ENCODE assay signal across 29 cellular contexts in genomic region chr13:51234676-51235075, GRCh38.
"Had no signal": no experiment of that assay in that cellular context is flagged by ENCODE, and none has a peak within 500 bp of the region (broad histone marks: within the 10 kb centered on the region; RNA-seq: fewer than 3 reads in every experiment).

No MANE protein-coding gene starts in this region.

- H3K4me1 Mint-ChIP-seq: activated naive CD4-positive, alpha-beta T cell treated with anti-CD3 and anti-CD28 coated beads, Interleukin-2, amount 10 ng/mL, durations not matched to agents 7 days and 5 days; stimulated activated effector memory CD8-positive, alpha-beta T cell treated with anti-CD3 and anti-CD28 coated beads, Interleukin-12 subunit alpha, Interleukin-12 subunit beta, amount 100 ng/mL, for 72 hours had no signal

- H3K27me3 ChIP-seq: ascending aorta, cardiac muscle cell, pancreas, sigmoid colon had no signal

- H3K27ac ChIP-seq: cardiac muscle cell, pancreas, prostate gland, WERI-Rb-1 had no signal

- H3K4me1 ChIP-seq: ascending aorta, prostate gland had no signal

- H3K36me3 Mint-ChIP-seq: activated CD4-positive, alpha-beta memory T cell treated with anti-CD3 and anti-CD28 coated beads for 36 hours; activated naive CD4-positive, alpha-beta T cell treated with anti-CD3 and anti-CD28 coated beads, Interleukin-2, amount 10 ng/mL, durations not matched to agents 7 days and 5 days; activated naive CD8-positive, alpha-beta T cell treated with anti-CD3 and anti-CD28 coated beads, Interleukin-2, amount 10 ng/mL, durations not matched to agents 7 days and 5 days; stimulated activated effector memory CD8-positive, alpha-beta T cell treated with anti-CD3 and anti-CD28 coated beads, Interleukin-12 subunit alpha, Interleukin-12 subunit beta, amount 100 ng/mL, for 72 hours had no signal

- H3K27ac Mint-ChIP-seq: activated CD4-positive, alpha-beta memory T cell treated with anti-CD3 and anti-CD28 coated beads for 36 hours; activated CD4-positive, alpha-beta T cell treated with anti-CD3 and anti-CD28 coated beads, Interleukin-2, amount 10 ng/mL, durations not matched to agents 24 days and 14 days; activated naive CD4-positive, alpha-beta T cell treated with anti-CD3 and anti-CD28 coated beads, Interleukin-2, amount 10 ng/mL, durations not matched to agents 7 days and 5 days; activated naive CD8-positive, alpha-beta T cell treated with anti-CD3 and anti-CD28 coated beads, Interleukin-2, amount 10 ng/mL, durations not matched to agents 7 days and 5 days; activated T-cell treated with anti-CD3 and anti-CD28 coated beads, Interleukin-2, amount 50 U/mL, for 24 hours; stimulated activated effector memory CD8-positive, alpha-beta T cell treated with anti-CD3 and anti-CD28 coated beads, Interleukin-12 subunit alpha, Interleukin-12 subunit beta, amount 100 ng/mL, for 72 hours; stimulated activated naive CD8-positive, alpha-beta T cell treated with anti-CD3 and anti-CD28 coated beads, Interleukin-15, Interleukin-2, amounts not matched to agents 100 ng/mL and 50 ng/mL, for 24 hours; T-helper 1 cell treated with Interleukin-12 subunit alpha and Interleukin-12 subunit beta and Interleukin-4 antibody, amounts not matched to agents 30 μg/mL and 1 μg/mL, for 36 hours had no signal

- DNase-seq: activated CD4-positive, alpha-beta memory T cell treated with anti-CD3 and anti-CD28 coated beads for 36 hours; activated CD4-positive, alpha-beta T cell treated with anti-CD3 and anti-CD28 coated beads, Interleukin-2, amount 10 ng/mL, durations not matched to agents 24 days and 14 days; activated CD4-positive, CD25-positive, alpha-beta regulatory T cell treated with anti-CD3 and anti-CD28 coated beads, Interleukin-2, amount 50 U/mL, for 72 hours; activated CD8-positive, alpha-beta memory T cell treated with anti-CD3 and anti-CD28 coated beads, Interleukin-2, amount 50 U/mL, for 4 hours; activated gamma-delta T cell; activated naive CD4-positive, alpha-beta T cell treated with anti-CD3 and anti-CD28 coated beads, Interleukin-2, amount 10 ng/mL, durations not matched to agents 7 days and 5 days; activated naive CD8-positive, alpha-beta T cell treated with anti-CD3 and anti-CD28 coated beads, Interleukin-2, amount 10 ng/mL, durations not matched to agents 7 days and 5 days; activated T-cell treated with anti-CD3 and anti-CD28 coated beads, Interleukin-2, amount 50 U/mL, for 24 hours; cortex of kidney; foreskin melanocyte; kidney glomerular epithelial cell; left ventricle myocardium inferior; nucleus accumbens; pancreas; retina; sigmoid colon; small intestine; stimulated activated CD4-positive, alpha-beta T cell treated with anti-CD3 and anti-CD28 coated beads, Interleukin-4, amount 100 ng/mL, for 24 hours; T-helper 9 cell; WERI-Rb-1 had no signal

- ATAC-seq: esophagus mucosa; pancreas; stimulated activated effector memory CD8-positive, alpha-beta T cell treated with anti-CD3 and anti-CD28 coated beads, Interleukin-12 subunit alpha, Interleukin-12 subunit beta, amount 100 ng/mL, for 72 hours had no signal

- H3K4me3 ChIP-seq: ascending aorta, cardiac muscle cell, left ventricle myocardium inferior, lung, pancreas, prostate gland, sigmoid colon had no signal

- H3K36me3 ChIP-seq: ascending aorta, cardiac muscle cell, pancreas, prostate gland had no signal

- H3K9me3 Mint-ChIP-seq: activated CD4-positive, alpha-beta memory T cell treated with anti-CD3 and anti-CD28 coated beads for 36 hours; activated CD4-positive, alpha-beta T cell treated with anti-CD3 and anti-CD28 coated beads, Interleukin-2, amount 10 ng/mL, durations not matched to agents 24 days and 14 days; activated naive CD4-positive, alpha-beta T cell treated with anti-CD3 and anti-CD28 coated beads, Interleukin-2, amount 10 ng/mL, durations not matched to agents 7 days and 5 days; activated naive CD8-positive, alpha-beta T cell treated with anti-CD3 and anti-CD28 coated beads, Interleukin-2, amount 10 ng/mL, durations not matched to agents 7 days and 5 days; activated T-cell treated with anti-CD3 and anti-CD28 coated beads, Interleukin-2, amount 50 U/mL, for 24 hours; stimulated activated effector memory CD8-positive, alpha-beta T cell treated with anti-CD3 and anti-CD28 coated beads, Interleukin-12 subunit alpha, Interleukin-12 subunit beta, amount 100 ng/mL, for 72 hours; stimulated activated naive CD8-positive, alpha-beta T cell treated with anti-CD3 and anti-CD28 coated beads, Interleukin-15, Interleukin-2, amounts not matched to agents 100 ng/mL and 50 ng/mL, for 24 hours; T-helper 1 cell treated with Interleukin-12 subunit alpha and Interleukin-12 subunit beta and Interleukin-4 antibody, amounts not matched to agents 30 μg/mL and 1 μg/mL, for 36 hours had no signal

- H3K9me3 ChIP-seq: ascending aorta, left ventricle myocardium inferior, pancreas, prostate gland, sigmoid colon had no signal

- H3K4me3 Mint-ChIP-seq: activated CD4-positive, alpha-beta memory T cell treated with anti-CD3 and anti-CD28 coated beads for 36 hours; activated CD4-positive, alpha-beta T cell treated with anti-CD3 and anti-CD28 coated beads, Interleukin-2, amount 10 ng/mL, durations not matched to agents 24 days and 14 days; activated naive CD4-positive, alpha-beta T cell treated with anti-CD3 and anti-CD28 coated beads, Interleukin-2, amount 10 ng/mL, durations not matched to agents 7 days and 5 days; activated naive CD8-positive, alpha-beta T cell treated with anti-CD3 and anti-CD28 coated beads, Interleukin-2, amount 10 ng/mL, durations not matched to agents 7 days and 5 days; activated T-cell treated with anti-CD3 and anti-CD28 coated beads, Interleukin-2, amount 50 U/mL, for 24 hours; brain; stimulated activated effector memory CD8-positive, alpha-beta T cell treated with anti-CD3 and anti-CD28 coated beads, Interleukin-12 subunit alpha, Interleukin-12 subunit beta, amount 100 ng/mL, for 72 hours; stimulated activated naive CD8-positive, alpha-beta T cell treated with anti-CD3 and anti-CD28 coated beads, Interleukin-15, Interleukin-2, amounts not matched to agents 100 ng/mL and 50 ng/mL, for 24 hours; T-helper 1 cell treated with Interleukin-12 subunit alpha and Interleukin-12 subunit beta and Interleukin-4 antibody, amounts not matched to agents 30 μg/mL and 1 μg/mL, for 36 hours had no signal
